17 cellular contexts compared by ENCODE assay signal in the genomic region with DNA sequence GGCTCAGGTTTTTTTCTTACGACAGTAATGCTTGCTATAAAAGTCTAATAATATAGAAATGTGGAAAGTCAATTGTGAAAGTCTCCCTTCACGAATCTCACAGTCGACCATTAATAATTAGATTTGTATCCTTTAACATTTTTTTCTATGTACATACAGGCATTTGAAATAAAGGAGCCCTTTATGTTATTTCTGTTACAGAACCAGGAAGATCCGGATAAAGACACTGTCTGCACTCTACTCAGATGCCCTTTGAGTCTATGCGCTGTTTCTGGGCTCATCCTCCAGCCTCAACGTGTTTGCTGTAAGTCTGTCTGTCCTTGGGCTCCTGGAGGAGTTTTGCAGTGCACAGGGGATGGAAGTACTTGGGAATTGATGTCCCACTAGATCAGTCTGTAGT.
"Had no signal": no experiment of that assay in that cellular context is flagged by ENCODE, and none has a peak within 500 bp of the region (broad histone marks: within the 10 kb centered on the region; RNA-seq: fewer than 3 reads in every experiment).

No MANE protein-coding gene starts in this region.

- H3K36me3 Mint-ChIP-seq: activated naive CD4-positive, alpha-beta T cell treated with anti-CD3 and anti-CD28 coated beads, Interleukin-2, amount 50 U/mL, for 72 hours; natural killer cell treated with Interleukin-12 subunit alpha and Interleukin-12 subunit beta and Interleukin-15 and Interleukin-18, amount 100 ng/mL, for 72 hours had no signal

- H3K4me1 ChIP-seq: adrenal gland, esophagus muscularis mucosa, tibial artery had no signal

- H3K27me3 ChIP-seq: adrenal gland, esophagus muscularis mucosa, hepatocyte, tibial artery had no signal

- H3K4me3 Mint-ChIP-seq: dendritic cell treated with granulocyte-macrophage colony-stimulating factor and Interleukin-4, amounts not matched to agents 40 ng/mL and 50 ng/mL, for 4 days; natural killer cell treated with Interleukin-12 subunit alpha and Interleukin-12 subunit beta and Interleukin-15 and Interleukin-18, amount 100 ng/mL, for 72 hours had no signal

- H3K27ac ChIP-seq: adrenal gland, esophagus muscularis mucosa, hepatocyte, tibial artery, WERI-Rb-1 had no signal

- H3K36me3 ChIP-seq: adrenal gland, esophagus muscularis mucosa, tibial artery, WERI-Rb-1 had no signal

- H3K9me3 ChIP-seq: esophagus muscularis mucosa, tibial artery had no signal

- H3K4me2 ChIP-seq: hepatocyte had no signal

- H3K27me3 Mint-ChIP-seq: dendritic cell treated with granulocyte-macrophage colony-stimulating factor and Interleukin-4, amounts not matched to agents 40 ng/mL and 50 ng/mL, for 4 days; natural killer cell treated with Interleukin-12 subunit alpha and Interleukin-12 subunit beta and Interleukin-15 and Interleukin-18, amount 100 ng/mL, for 72 hours had no signal

- ATAC-seq: activated naive CD4-positive, alpha-beta T cell treated with anti-CD3 and anti-CD28 coated beads, Interleukin-2, amount 50 U/mL, for 72 hours; natural killer cell treated with Interleukin-12 subunit alpha and Interleukin-12 subunit beta and Interleukin-15 and Interleukin-18, amount 100 ng/mL, for 72 hours had no signal

- H3K79me2 ChIP-seq: hepatocyte had no signal

- H3K4me3 ChIP-seq: adrenal gland, esophagus muscularis mucosa, hepatocyte, tibial artery had no signal

- H3K9me3 Mint-ChIP-seq: activated naive CD4-positive, alpha-beta T cell treated with anti-CD3 and anti-CD28 coated beads, Interleukin-2, amount 50 U/mL, for 72 hours; dendritic cell treated with granulocyte-macrophage colony-stimulating factor and Interleukin-4, amounts not matched to agents 40 ng/mL and 50 ng/mL, for 4 days; natural killer cell treated with Interleukin-12 subunit alpha and Interleukin-12 subunit beta and Interleukin-15 and Interleukin-18, amount 100 ng/mL, for 72 hours had no signal

- H3K27ac Mint-ChIP-seq: activated naive CD4-positive, alpha-beta T cell treated with anti-CD3 and anti-CD28 coated beads, Interleukin-2, amount 50 U/mL, for 72 hours; dendritic cell treated with granulocyte-macrophage colony-stimulating factor and Interleukin-4, amounts not matched to agents 40 ng/mL and 50 ng/mL, for 4 days; natural killer cell treated with Interleukin-12 subunit alpha and Interleukin-12 subunit beta and Interleukin-15 and Interleukin-18, amount 100 ng/mL, for 72 hours had no signal

- DNase-seq: activated CD4-positive, alpha-beta T cell treated with anti-CD3 and anti-CD28 coated beads, Interleukin-2, amount 50 U/mL, for 4 hours; activated gamma-delta T cell treated with Interleukin-2 at 50 U/mL for 16 hours; adrenal gland; cerebellar nuclear complex; effector CD8-positive, alpha-beta T cell; occipital lobe; stimulated activated CD4-positive, alpha-beta T cell treated with anti-CD3 and anti-CD28 coated beads, Interleukin-12 subunit alpha, Interleukin-12 subunit beta, amount 100 ng/mL, for 4 hours; stimulated activated CD4-positive, alpha-beta T cell treated with anti-CD3 and anti-CD28 coated beads, Interleukin-1b, Interleukin-23, amount 100 ng/mL, for 48 hours; stimulated activated CD8-positive, alpha-beta memory T cell treated with anti-CD3 and anti-CD28 coated beads, Interleukin-4, amount 100 ng/mL, for 48 hours; stimulated activated naive CD4-positive, alpha-beta T cell treated with Interleukin-2 at 50 U/mL for 16 hours; tibial artery; WERI-Rb-1 had no signal

- H2AFZ ChIP-seq: hepatocyte had no signal
